In the genomic region with DNA sequence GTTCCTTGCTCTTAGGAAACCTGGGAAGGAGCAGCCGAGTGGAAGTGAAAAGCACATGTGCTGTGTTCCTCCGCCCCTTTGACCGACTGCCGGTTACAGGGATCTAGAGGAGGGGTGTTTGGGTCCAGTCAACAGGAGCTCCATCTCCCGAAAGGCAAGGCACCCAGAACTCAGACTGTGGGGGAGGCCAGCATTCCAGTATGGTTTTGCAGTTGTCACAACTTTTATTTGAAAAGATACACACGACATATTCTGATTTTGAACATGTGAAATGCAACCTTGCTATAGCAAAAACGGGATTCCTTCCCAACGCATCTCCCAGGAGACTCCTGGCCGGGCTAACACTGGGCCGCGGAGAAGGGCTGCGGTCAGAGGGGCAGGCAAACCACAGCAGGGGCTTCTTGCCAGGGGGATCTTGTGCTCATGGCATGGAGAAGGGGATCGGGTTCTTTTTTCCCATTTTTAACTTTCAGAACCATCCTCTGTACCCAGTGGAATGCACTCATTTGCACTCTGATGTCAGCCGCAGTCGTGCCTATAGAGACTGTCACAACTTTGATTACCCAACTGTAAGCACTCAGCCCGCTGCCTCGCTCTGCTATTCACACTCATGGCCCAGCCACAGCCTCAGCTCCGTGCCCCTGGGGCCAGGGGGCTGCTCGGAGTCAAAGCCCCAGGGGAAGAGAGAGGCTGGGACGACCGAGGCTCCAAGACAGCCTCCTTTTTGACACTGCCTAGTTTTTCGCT, we compare ENCODE assay signal across 28 cellular contexts. TPM values are rescaled to one million over a fixed set of nuclear protein-coding genes. Genes with fewer than 3 reads are reported as not detected.
DNase-seq lines count a peak whose midpoint lies in the region; ATAC-seq and TF ChIP-seq lines count a peak whose summit lies in the region.
"Had no signal": no experiment of that assay in that cellular context is flagged by ENCODE, and none has a peak within 500 bp of the region (broad histone marks: within the 10 kb centered on the region; RNA-seq: fewer than 3 reads in every experiment).

No MANE protein-coding gene starts in this region.

- H3K9me1 ChIP-seq in IMR-90 (ENCODE audit: insufficient read depth, low read length) = peaks cover 4% of the 10 kb centered on the region; the same call in 1 of the 2 replicates

- POLR2A ChIA-PET in IMR-90 (lab: Charles Lee; ENCODE audit: unreplicated experiment) = no interaction called here

- H2AK5ac ChIP-seq in IMR-90 (ENCODE audit: low read depth, low read length) = no peak overlapping the region

- no peak overlapping the region for H4K91ac ChIP-seq in IMR-90 (ENCODE audit: insufficient read depth, low read depth, low read length)

- H3K23ac ChIP-seq in IMR-90 (ENCODE audit: low read depth, low read length) = no peak overlapping the region

- H2BK5ac ChIP-seq in IMR-90 (ENCODE audit: low read depth, low read length, poor library complexity, severe bottlenecking) = no peak overlapping the region

- no peaks in the 10 kb centered on the region for H3K9me3 ChIP-seq in BLaER1
- H3K9me3 ChIP-seq in IMR-90 (ENCODE audit: control insufficient read depth, insufficient read depth, low read length) = no peaks in the 10 kb centered on the region
- no peaks in the 10 kb centered on the region for H3K9me3 ChIP-seq in gastroesophageal sphincter
- H3K9me3 ChIP-seq: A549, upper lobe of left lung had no signal

- H3K36me3 ChIP-seq in BLaER1 (peaks cover 28% of the 10 kb centered on the region), IMR-90 (ENCODE audit: control insufficient read depth, insufficient read depth, low read length) (peaks cover 56% of the 10 kb centered on the region), gastroesophageal sphincter (peaks cover 0 to 62% of the 10 kb centered on the region in 2 donors)

- CTCF ChIA-PET in IMR-90 (lab: Yijun Ruan, JAX) = interaction anchor here (0.7 kb wide), 1 partner anchor 40 kb away, joined by 4 read pairs; no protein-coding TSS in a partner anchor

- TF ChIP-seq POLR2A in IMR-90 (IDR thresholded peaks at IDR 0.05; ENCODE audit: low read depth, low read length) = no peak
- TF ChIP-seq POLR2A in gastroesophageal sphincter (IDR thresholded peaks at IDR 0.05) = no peak

- H3K9ac ChIP-seq in BLaER1 (peak overlapping the region; percentile 8), IMR-90 (ENCODE audit: low read depth, low read length) (no peak overlapping the region)

- H2AFZ ChIP-seq in IMR-90 (replicated peaks; ENCODE audit: low read length, poor library complexity) = no peak overlapping the region
- H2AFZ ChIP-seq: hepatocyte had no signal

- WGBS in IMR-90 (ENCODE audit: extremely low coverage in 2 of 2, insufficient read length in 1 of 2), 2 experiments = 87% methylated on average over 6 of the region's 22 CpGs; no CpG with 5 or more reads in 1 of the 2 experiments
- 61 to 67% methylated on average over 1 to 7 of the region's 22 CpGs for WGBS in gastroesophageal sphincter (ENCODE audit: low coverage in 1 of 2), 2 donors

- H2BK15ac ChIP-seq in IMR-90 (ENCODE audit: low read depth, low read length) = no peak overlapping the region

- H3K4me1 Mint-ChIP-seq in nephron progenitor cell = peaks cover 30% of the 10 kb centered on the region
- H3K4me1 Mint-ChIP-seq: activated CD4-positive, alpha-beta T cell treated with anti-CD3 and anti-CD28 coated beads, Interleukin-2, amount 10 ng/mL, durations not matched to agents 7 days and 5 days; memory B cell had no signal

- no peak overlapping the region for H2BK20ac ChIP-seq in IMR-90 (ENCODE audit: low read depth, low read length)

- ATAC-seq in IMR-90 (ENCODE audit: low read depth) (no peak), GM18502 (IDR thresholded peaks at IDR 0.05; ENCODE audit: poor library complexity, unreplicated experiment) (no peak), gastroesophageal sphincter (no peak)
- ATAC-seq: stimulated activated memory B cell treated with anti-CD40 and anti-IgM and Interleukin-4, amounts not matched to agents 10 μg/mL and 1 μg/mL and 100 μg/mL, for 72 hours had no signal

- H3K4me3 ChIP-seq in BLaER1 = peak overlapping the region; percentile 36
- H3K4me3 ChIP-seq in IMR-90 (ENCODE audit: insufficient read depth, low read depth, low read length) = no peak overlapping the region
- no peak overlapping the region for H3K4me3 ChIP-seq in gastroesophageal sphincter
- H3K4me3 ChIP-seq: A549, hepatocyte, K562 had no signal

- no peaks in the 10 kb centered on the region for H3K9me3 Mint-ChIP-seq in nephron progenitor cell
- H3K9me3 Mint-ChIP-seq: activated CD4-positive, alpha-beta T cell treated with anti-CD3 and anti-CD28 coated beads, Interleukin-2, amount 10 ng/mL, durations not matched to agents 7 days and 5 days; activated T-cell treated with anti-CD3 and anti-CD28 coated beads, Interleukin-2, amount 50 U/mL, for 24 hours; memory B cell; stimulated activated memory B cell treated with anti-CD40 and anti-IgM and Interleukin-4, amounts not matched to agents 10 μg/mL and 1 μg/mL and 100 μg/mL, for 72 hours had no signal

- H4K20me1 ChIP-seq in BLaER1 (peaks cover 80% of the 10 kb centered on the region), IMR-90 (ENCODE audit: insufficient read depth, low read length) (peaks cover 20% of the 10 kb centered on the region)

- H4K8ac ChIP-seq in IMR-90 (ENCODE audit: low read depth in 2 of 2, low read length in 2 of 2) = no peak overlapping the region

- peak overlapping the region; percentile 95 for H3K27ac Mint-ChIP-seq in nephron progenitor cell
- H3K27ac Mint-ChIP-seq: activated CD4-positive, alpha-beta T cell treated with anti-CD3 and anti-CD28 coated beads, Interleukin-2, amount 10 ng/mL, durations not matched to agents 7 days and 5 days; activated T-cell treated with anti-CD3 and anti-CD28 coated beads, Interleukin-2, amount 50 U/mL, for 24 hours; memory B cell; stimulated activated memory B cell treated with anti-CD40 and anti-IgM and Interleukin-4, amounts not matched to agents 10 μg/mL and 1 μg/mL and 100 μg/mL, for 72 hours had no signal

- H3K36me3 Mint-ChIP-seq in nephron progenitor cell (ENCODE audit: low read depth) = peaks cover 15% of the 10 kb centered on the region

- no peak overlapping the region for H3K4ac ChIP-seq in IMR-90 (ENCODE audit: low read depth, low read length)

- H2BK120ac ChIP-seq in IMR-90 (ENCODE audit: low read depth, low read length) = no peak overlapping the region

- peaks cover 2% of the 10 kb centered on the region for H3K27me3 Mint-ChIP-seq in nephron progenitor cell (ENCODE audit: low read depth, poor library complexity)
- H3K27me3 Mint-ChIP-seq: activated CD4-positive, alpha-beta T cell treated with anti-CD3 and anti-CD28 coated beads, Interleukin-2, amount 10 ng/mL, durations not matched to agents 7 days and 5 days; activated T-cell treated with anti-CD3 and anti-CD28 coated beads, Interleukin-2, amount 50 U/mL, for 24 hours; memory B cell; stimulated activated memory B cell treated with anti-CD40 and anti-IgM and Interleukin-4, amounts not matched to agents 10 μg/mL and 1 μg/mL and 100 μg/mL, for 72 hours had no signal

- H3K56ac ChIP-seq in IMR-90 (ENCODE audit: extremely low read depth, insufficient read depth, low read length) = no peak overlapping the region

- in situ Hi-C loops in IMR-90 (cut with MboI; ENCODE audit: low sequenced_read_pairs) = no loop called here

- H3K27me3 ChIP-seq in BLaER1 (peaks cover 4% of the 10 kb centered on the region; the same call in 1 of the 2 replicates), IMR-90 (ENCODE audit: control insufficient read depth, insufficient read depth, low read length) (no peaks in the 10 kb centered on the region), gastroesophageal sphincter (peaks cover 1% of the 10 kb centered on the region)
- H3K27me3 ChIP-seq: hepatocyte, upper lobe of left lung had no signal

- no peak overlapping the region for H4K5ac ChIP-seq in IMR-90 (ENCODE audit: low read depth, low read length)

- DNase-seq in IMR-90 (no peak), nephron progenitor cell (no peak)
- no peak for DNase-seq in stimulated activated CD4-positive, alpha-beta T cell treated with anti-CD3 and anti-CD28 coated beads, Interleukin-2, amount 100 ng/mL, for 24 hours
- DNase-seq in activated naive CD4-positive, alpha-beta T cell treated with anti-CD3 and anti-CD28 coated beads, Interleukin-2, amount 50 U/mL, for 16 hours = no peak
- DNase-seq: activated CD4-positive, alpha-beta T cell treated with anti-CD3 and anti-CD28 coated beads, Interleukin-2, amount 10 ng/mL, durations not matched to agents 7 days and 5 days; activated gamma-delta T cell treated with Interleukin-2 at 50 U/mL for 16 hours; activated T-cell treated with anti-CD3 and anti-CD28 coated beads, Interleukin-2, amount 50 U/mL, for 24 hours; AML-193; effector CD8-positive, alpha-beta T cell; NCI-H1417 treated with DMSO at 0.1 percent for 48 hours; NCI-H446; stimulated activated CD4-positive, alpha-beta T cell treated with anti-CD3 and anti-CD28 coated beads, Interleukin-4, amount 100 ng/mL, for 24 hours; T-helper 9 cell had no signal

- TF ChIP-seq CTCF in IMR-90 (conservative IDR thresholded peaks at IDR 0.05; ENCODE audit: low read depth, low read length) = no peak
- no peak for TF ChIP-seq CTCF in VCaP (conservative IDR thresholded peaks at IDR 0.05)
- no peak for TF ChIP-seq CTCF in nephron progenitor cell (IDR thresholded peaks at IDR 0.05)
- no peak for TF ChIP-seq CTCF in gastroesophageal sphincter (IDR thresholded peaks at IDR 0.05)

- no peak overlapping the region for H3K18ac ChIP-seq in IMR-90 (ENCODE audit: low read depth, low read length)

- TF ChIP-seq EP300 in gastroesophageal sphincter (IDR thresholded peaks at IDR 0.05) = no peak

- peak overlapping the region; percentile 61 for H3K27ac ChIP-seq in BLaER1
- no peak overlapping the region for H3K27ac ChIP-seq in IMR-90 (ENCODE audit: insufficient read depth, low read length)
- peak overlapping the region; percentile 91 for H3K27ac ChIP-seq in VCaP
- peak overlapping the region in 2 of 4 donors; percentile 39 to 59 for H3K27ac ChIP-seq in gastroesophageal sphincter
- H3K27ac ChIP-seq: A549, hepatocyte had no signal

- no peak overlapping the region for H3K14ac ChIP-seq in IMR-90 (replicated peaks; ENCODE audit: low read depth, low read length)

- H3K4me1 ChIP-seq in BLaER1 (peaks cover 66% of the 10 kb centered on the region), IMR-90 (ENCODE audit: control insufficient read depth, insufficient read depth, low read length) (peaks cover 1% of the 10 kb centered on the region; the same call in 1 of the 2 replicates), gastroesophageal sphincter (peaks cover 0 to 49% (median 1%) of the 10 kb centered on the region in 3 donors)
- H3K4me1 ChIP-seq: A549 had no signal

- no peak for TF ChIP-seq RAD21 in IMR-90 (IDR thresholded peaks at IDR 0.05; ENCODE audit: low read length)

- H3K79me1 ChIP-seq in IMR-90 (ENCODE audit: low read depth in 1 of 2, low read length in 2 of 2) = peaks cover 4 to 18% of the 10 kb centered on the region in 2 experiments

- H2AK9ac ChIP-seq in IMR-90 (replicated peaks; ENCODE audit: low read depth, low read length, poor library complexity) = peak overlapping the region; percentile 60

- H3K4me2 ChIP-seq in BLaER1 (peak overlapping the region; percentile 84), IMR-90 (ENCODE audit: low read depth, low read length) (no peak overlapping the region)
- H3K4me2 ChIP-seq: A549, hepatocyte had no signal

- H3K4me3 Mint-ChIP-seq in nephron progenitor cell = no peak overlapping the region
- H3K4me3 Mint-ChIP-seq: activated CD4-positive, alpha-beta T cell treated with anti-CD3 and anti-CD28 coated beads, Interleukin-2, amount 10 ng/mL, durations not matched to agents 7 days and 5 days; activated T-cell treated with anti-CD3 and anti-CD28 coated beads, Interleukin-2, amount 50 U/mL, for 24 hours; memory B cell; stimulated activated memory B cell treated with anti-CD40 and anti-IgM and Interleukin-4, amounts not matched to agents 10 μg/mL and 1 μg/mL and 100 μg/mL, for 72 hours had no signal

- dilution Hi-C loops in IMR-90 (cut with HindIII; ENCODE audit: low sequenced_read_pairs, unreplicated experiment) = no loop called here

- BruUV-seq in IMR-90 (replicated peaks; lab: Mats Ljungman, UMichigan) = no TSS peak

- intact Hi-C loops in IMR-90 (cut with micrococcal nuclease) = loop anchor here (5.0 kb wide), 3 partner anchors 45 to 155 kb away; partner anchors contain the start of gene FIBCD1

RNA-seq across cellular contexts. Expression of gene QRFP, which starts 3.9 kb away (rescaled TPM):
- not detected in 2 replicates for total RNA-seq in IMR-90 (2012; rRNA removed)
- polyA plus RNA-seq in IMR-90 (2012; rRNA removed) = not detected in 2 replicates
- not detected in 2 replicates for polyA plus RNA-seq in IMR-90 (2012; cell fraction: cytosol; rRNA removed)
- not detected in 2 replicates for polyA plus RNA-seq in IMR-90 (2012; cell fraction: nucleus; rRNA removed; ENCODE audit: low replicate concordance)
- total RNA-seq in gastroesophageal sphincter = not detected
- total RNA-seq: activated CD4-positive, alpha-beta T cell treated with anti-CD3 and anti-CD28 coated beads, Interleukin-2, amount 10 ng/mL, durations not matched to agents 7 days and 5 days; H4; hepatocyte; HT1080; K562; left colon; M059J; osteocyte; upper lobe of left lung had no signal
- polyA plus RNA-seq: A549, K562 had no signal

RNA-seq across cellular contexts. Expression of gene FIBCD1, which starts 46.4 kb away (rescaled TPM):
- total RNA-seq in IMR-90 (2012; rRNA removed) (1.1 and 2.2 TPM in 2 replicates), gastroesophageal sphincter (1 to 10 TPM in 2 of 4 donors, not detected in 2; 1.4 to 1.7 TPM)
- polyA plus RNA-seq in IMR-90 (2012; rRNA removed) = 10.1 and 12.2 TPM in 2 replicates
- 8.8 and 15.2 TPM in 2 replicates for polyA plus RNA-seq in IMR-90 (2012; cell fraction: cytosol; rRNA removed)
- 11.6 and 31.9 TPM in 2 replicates for polyA plus RNA-seq in IMR-90 (2012; cell fraction: nucleus; rRNA removed; ENCODE audit: low replicate concordance)
- total RNA-seq: activated CD4-positive, alpha-beta T cell treated with anti-CD3 and anti-CD28 coated beads, Interleukin-2, amount 10 ng/mL, durations not matched to agents 7 days and 5 days had no signal
- polyA plus RNA-seq: hepatocyte had no signal

RNA-seq across cellular contexts. Expression of gene ABL1, which starts 57.6 kb away (rescaled TPM):
- total RNA-seq in IMR-90 (2012; rRNA removed) (31.9 and 33.7 TPM in 2 replicates), gastroesophageal sphincter (100 to 1,000 TPM in 3 of 4 donors, 10 to 100 TPM in 1; 81.4 to 147 (median 125) TPM)
- 49.1 and 50.7 TPM in 2 replicates for polyA plus RNA-seq in IMR-90 (2012; rRNA removed)
- polyA plus RNA-seq in IMR-90 (2012; cell fraction: cytosol; rRNA removed) = 35.4 and 41.3 TPM in 2 replicates
- polyA plus RNA-seq in IMR-90 (2012; cell fraction: nucleus; rRNA removed; ENCODE audit: low replicate concordance) = 61.9 and 74.7 TPM in 2 replicates
